Comparison of ENCODE assay signal across 8 cellular contexts in the genomic region with DNA sequence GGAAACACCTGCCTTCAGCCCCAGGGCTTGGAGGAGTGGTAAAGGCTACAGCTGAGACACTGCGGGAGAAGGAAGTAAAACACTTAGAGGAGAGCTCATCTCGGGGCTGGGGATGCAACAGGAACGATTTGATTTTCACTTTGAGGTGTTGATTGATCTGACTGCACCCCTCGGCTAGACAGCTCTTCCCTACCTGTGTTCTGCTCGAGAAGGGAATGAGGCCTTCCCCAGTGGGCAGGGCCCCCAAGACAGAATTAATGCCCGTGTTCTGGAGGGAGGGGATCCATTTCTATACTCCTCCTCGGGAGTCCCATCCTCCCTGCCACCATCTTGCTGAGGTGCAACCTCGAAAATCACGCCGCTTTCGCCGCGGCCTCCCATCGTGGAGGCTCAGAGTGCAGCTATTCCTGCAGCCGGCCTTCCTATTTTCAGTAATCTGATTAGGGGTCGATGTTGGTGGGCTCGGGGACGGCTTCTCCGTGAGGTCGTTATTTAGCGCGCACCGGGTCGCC. TPM values are rescaled to one million over a fixed set of nuclear protein-coding genes. Genes with fewer than 3 reads are reported as not detected.
DNase-seq lines count a peak whose midpoint lies in the region; ATAC-seq and TF ChIP-seq lines count a peak whose summit lies in the region.

No MANE protein-coding gene starts in this region.

- TF ChIP-seq CTCF in DOHH2 (IDR thresholded peaks at IDR 0.05; ENCODE audit: low read depth, low read length, poor library complexity, severe bottlenecking) (no peak), OCI-LY3 (IDR thresholded peaks at IDR 0.05; ENCODE audit: low read depth, low read length) (no peak), endothelial cell (IDR thresholded peaks at IDR 0.05; ENCODE audit: unreplicated experiment) (no peak)

- ATAC-seq in HG03432 (IDR thresholded peaks at IDR 0.05; ENCODE audit: unreplicated experiment), result no peak
- ATAC-seq in GM21786 (IDR thresholded peaks at IDR 0.05; ENCODE audit: unreplicated experiment), result no peak

- peak overlapping the region; percentile 27 for H2BK5ac ChIP-seq in neuronal stem cell (ENCODE audit: low read length)

- H3K9ac ChIP-seq in OCI-LY3 (ENCODE audit: low read length) (no peak overlapping the region), neuronal stem cell (ENCODE audit: low read depth, low read length, poor library complexity) (peak overlapping the region; percentile 85)

- H2BK15ac ChIP-seq in neuronal stem cell (ENCODE audit: low read length), result peak overlapping the region; percentile 96

- H3K4me3 ChIP-seq in DOHH2 (ENCODE audit: low read length) (no peak overlapping the region; the same call in 1 of the 2 replicates), OCI-LY3 (ENCODE audit: low read length) (no peak overlapping the region), neuronal stem cell (ENCODE audit: low read length in 2 of 2) (peak overlapping the region; percentile 62 to 74)

- H4K20me1 ChIP-seq in DOHH2 (ENCODE audit: control insufficient read depth, insufficient read depth, low read depth, low read length), result no peaks in the 10 kb centered on the region
- no peaks in the 10 kb centered on the region for H4K20me1 ChIP-seq in OCI-LY3 (ENCODE audit: insufficient read depth, low read length)

- H3K4me1 Mint-ChIP-seq in endothelial cell (ENCODE audit: unreplicated experiment), result peaks cover 49% of the 10 kb centered on the region

- peaks cover 16% of the 10 kb centered on the region for H3K36me3 Mint-ChIP-seq in endothelial cell (ENCODE audit: low read depth, unreplicated experiment)

- peaks cover 4% of the 10 kb centered on the region for H3K79me1 ChIP-seq in neuronal stem cell (ENCODE audit: low read depth, low read length)

- H4K8ac ChIP-seq in neuronal stem cell (ENCODE audit: low read depth, low read length), result no peak overlapping the region

- H4K91ac ChIP-seq in neuronal stem cell (ENCODE audit: low read depth, low read length, poor library complexity), result no peak overlapping the region

- H3K27me3 ChIP-seq in DOHH2 (ENCODE audit: control insufficient read depth, low read length) (peaks cover 2% of the 10 kb centered on the region; the same call in 1 of the 2 replicates), OCI-LY3 (ENCODE audit: low read depth, low read length) (peaks cover 33% of the 10 kb centered on the region), neuronal stem cell (ENCODE audit: control insufficient read depth in 3 of 3, insufficient read depth in 3 of 3, low read depth in 1 of 3, low read length in 3 of 3) (peaks cover 0 to 7% (median 0%) of the 10 kb centered on the region in 3 experiments)

- H3K27me3 Mint-ChIP-seq in endothelial cell (ENCODE audit: unreplicated experiment), result peaks cover 11% of the 10 kb centered on the region

- no peaks in the 10 kb centered on the region for H3K36me3 ChIP-seq in DOHH2 (ENCODE audit: control insufficient read depth, low read length)
- H3K36me3 ChIP-seq in OCI-LY3 (replicated peaks; ENCODE audit: low read depth, low read length), result no peaks in the 10 kb centered on the region
- no peaks in the 10 kb centered on the region for H3K36me3 ChIP-seq in neuronal stem cell (replicated peaks in 1 of 2; ENCODE audit: control insufficient read depth in 2 of 2, insufficient read depth in 2 of 2, low read length in 2 of 2)

- H3K9me3 Mint-ChIP-seq in endothelial cell (ENCODE audit: unreplicated experiment), result no peaks in the 10 kb centered on the region

- H2AFZ ChIP-seq in OCI-LY3 (ENCODE audit: low read depth, low read length) (no peak overlapping the region), neuronal stem cell (ENCODE audit: low read length) (peak overlapping the region; percentile 82)

- peak overlapping the region; percentile 2 for H2AK5ac ChIP-seq in neuronal stem cell (ENCODE audit: low read depth, low read length)

- WGBS in neuronal stem cell (ENCODE audit: extremely low coverage in 2 of 2, insufficient read length in 2 of 2, insufficient replicate concordance in 1 of 2), 2 donors, result no CpG with 5 or more reads among the region's 24 CpGs

- H3K23ac ChIP-seq in neuronal stem cell (ENCODE audit: low read depth, low read length, poor library complexity), result peak overlapping the region; percentile 71

- H3K4me2 ChIP-seq in DOHH2 (ENCODE audit: low read length), result peak overlapping the region; percentile 81
- H3K4me2 ChIP-seq in OCI-LY3 (ENCODE audit: low read length), result peak overlapping the region; percentile 21
- peak overlapping the region; percentile 99 for H3K4me2 ChIP-seq in neuronal stem cell (ENCODE audit: insufficient read depth, low read length, poor library complexity, severe bottlenecking)

- H3F3A ChIP-seq in DOHH2 (ENCODE audit: control insufficient read depth, insufficient read depth), result peaks cover 7% of the 10 kb centered on the region; the same call in 1 of the 2 replicates

- H3K79me2 ChIP-seq in DOHH2 (ENCODE audit: control insufficient read depth, low read length) (no peaks in the 10 kb centered on the region), OCI-LY3 (ENCODE audit: low read length) (no peaks in the 10 kb centered on the region)

- peak overlapping the region; percentile 15 for H3K27ac Mint-ChIP-seq in endothelial cell (ENCODE audit: unreplicated experiment)

- H3K18ac ChIP-seq in neuronal stem cell (ENCODE audit: low read length), result peak overlapping the region; percentile 92

- H3K4me1 ChIP-seq in DOHH2 (ENCODE audit: control insufficient read depth, low read length), result peaks cover 42% of the 10 kb centered on the region
- peaks cover 23% of the 10 kb centered on the region for H3K4me1 ChIP-seq in OCI-LY3 (ENCODE audit: low read length)
- peaks cover 20 to 21% of the 10 kb centered on the region in 2 donors for H3K4me1 ChIP-seq in neuronal stem cell (ENCODE audit: control insufficient read depth in 2 of 2, insufficient read depth in 1 of 2, low read depth in 1 of 2, low read length in 2 of 2)

- H3K9me3 ChIP-seq in DOHH2 (ENCODE audit: control insufficient read depth, insufficient read depth, low read length) (no peaks in the 10 kb centered on the region), OCI-LY3 (ENCODE audit: insufficient read depth, low read length) (no peaks in the 10 kb centered on the region), neuronal stem cell (replicated peaks in 1 of 2; ENCODE audit: control insufficient read depth in 2 of 2, insufficient read depth in 1 of 2, low read depth in 1 of 2, low read length in 2 of 2) (no peaks in the 10 kb centered on the region)

- no peaks in the 10 kb centered on the region for H3K9me2 ChIP-seq in DOHH2 (replicated peaks; ENCODE audit: control insufficient read depth, low read length)

- no peak overlapping the region for H3K4ac ChIP-seq in neuronal stem cell (ENCODE audit: low read length)

- peak overlapping the region; percentile 100 for H3K4me3 Mint-ChIP-seq in endothelial cell (ENCODE audit: unreplicated experiment)

- DNase-seq in endothelial cell (ENCODE audit: low spot score), result peak; percentile 21
- no peak for DNase-seq in neuronal stem cell (ENCODE audit: low spot score)
- DNase-seq in DMS79 treated with DMSO at 0.1 percent for 48 hours (lab: John Stamatoyannopoulos, UW), result no peak
- DNase-seq in NCI-H748 treated with DMSO at 0.1 percent for 48 hours (lab: John Stamatoyannopoulos, UW), result no peak

- H3K14ac ChIP-seq in neuronal stem cell (ENCODE audit: low read length), result no peak overlapping the region

- no peak overlapping the region for H2BK120ac ChIP-seq in neuronal stem cell (ENCODE audit: low read depth, low read length)

- no peak overlapping the region for H3K27ac ChIP-seq in DOHH2 (ENCODE audit: low read depth, low read length)
- no peak overlapping the region for H3K27ac ChIP-seq in OCI-LY3 (ENCODE audit: low read length)
- H3K27ac ChIP-seq in neuronal stem cell (replicated peaks; ENCODE audit: low read length), result no peak overlapping the region

- no peak overlapping the region for H2BK12ac ChIP-seq in neuronal stem cell (ENCODE audit: low read length)

RNA-seq across cellular contexts. Expression of a gene that starts 2.4 kb away (rescaled TPM):
- total RNA-seq in endothelial cell (ENCODE audit: unreplicated experiment), result 137 TPM
- 22.6 TPM for polyA plus RNA-seq in neuronal stem cell (2013, experiment 1 of 2)
- 22.2 TPM for polyA plus RNA-seq in neuronal stem cell (2013, experiment 2 of 2)

Comparison
In these comparisons a context has a peak if more than half of its experiments do, and no peak if none do; other contexts are left out.
1. H3K4me2 ChIP-seq: peak in every context shown above with its lines; median percentile 99 in neuronal stem cell; 81 in DOHH2; 21 in OCI-LY3.
2. H3K4me3 ChIP-seq: peak in neuronal stem cell (2 of 2); none in DOHH2 (single experiment) and OCI-LY3 (single experiment).